ENCODE assay signal across 15 cellular contexts in genomic region chr1:25106981-25107642, GRCh38.
"Had no signal": no experiment of that assay in that cellular context is flagged by ENCODE, and none has a peak within 500 bp of the region (broad histone marks: within the 10 kb centered on the region; RNA-seq: fewer than 3 reads in every experiment).

No MANE protein-coding gene starts in this region.

- H3K4me3 Mint-ChIP-seq: neural crest cell; T-helper 2 cell treated with Interferon-gamma antibody and Interleukin-4, amounts not matched to agents 5 μg/mL and 100 μg/mL, for 36 hours had no signal

- DNase-seq: activated CD4-positive, alpha-beta T cell treated with anti-CD3 and anti-CD28 coated beads, Interleukin-2, amount 50 U/mL, for 1 hour; activated naive CD4-positive, alpha-beta T cell treated with anti-CD3 and anti-CD28 coated beads, Interleukin-2, amount 50 U/mL, for 16 hours; activated T-cell treated with anti-CD3 and anti-CD28 coated beads for 4 hours; amygdala; foreskin keratinocyte; pancreas; stimulated activated CD4-positive, alpha-beta T cell treated with anti-CD3 and anti-CD28 coated beads, Interleukin-4, amount 100 ng/mL, for 24 hours; stomach; uterus had no signal

- H3K4me3 ChIP-seq: pancreas, stomach, uterus had no signal

- H3K4me1 ChIP-seq: foreskin keratinocyte, pancreas, stomach, uterus had no signal

- H3K27me3 ChIP-seq: pancreas, uterus had no signal

- H3K27me3 Mint-ChIP-seq: activated T-helper 17 cell treated with anti-CD3 and anti-CD28 coated beads, Interleukin-2, amount 50 U/mL, for 72 hours had no signal

- H3K9me3 ChIP-seq: pancreas, uterus had no signal

- H3K27ac ChIP-seq: foreskin keratinocyte, pancreas, stomach, uterus had no signal

- FAIRE-seq: endometrium, pancreas had no signal

- H3K36me3 ChIP-seq: pancreas, stomach, uterus had no signal

- ATAC-seq: esophagus mucosa, foreskin keratinocyte, left lobe of liver, pancreas had no signal

- H3K27ac Mint-ChIP-seq: activated T-helper 17 cell treated with anti-CD3 and anti-CD28 coated beads, Interleukin-2, amount 50 U/mL, for 72 hours; T-helper 2 cell treated with Interferon-gamma antibody and Interleukin-4, amounts not matched to agents 5 μg/mL and 100 μg/mL, for 36 hours had no signal
